In the genomic region with DNA sequence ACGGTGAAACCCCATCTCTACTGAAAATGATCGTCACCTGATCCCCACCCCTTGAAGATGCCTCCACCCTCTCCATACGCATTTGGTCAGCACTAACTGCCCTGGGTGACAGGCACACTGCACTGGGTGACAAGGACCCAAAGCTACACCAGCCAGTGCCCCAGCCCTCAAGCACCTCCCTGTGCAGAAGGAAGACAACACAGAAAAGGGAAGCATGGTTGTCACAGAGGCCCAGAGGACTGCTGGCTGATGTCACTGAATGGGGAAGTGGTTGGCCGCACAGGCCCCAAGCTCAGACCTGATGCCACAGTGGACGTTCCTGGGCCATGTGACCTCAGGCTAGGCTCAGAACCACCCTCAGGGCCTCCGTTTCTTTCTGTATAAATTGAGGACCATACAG, we compare ENCODE assay signal across 9 cellular contexts. TPM values are rescaled to one million over a fixed set of nuclear protein-coding genes. Genes with fewer than 3 reads are reported as not detected.
DNase-seq lines count a peak whose midpoint lies in the region; ATAC-seq and TF ChIP-seq lines count a peak whose summit lies in the region.
"Had no signal": no experiment of that assay in that cellular context is flagged by ENCODE, and none has a peak within 500 bp of the region (broad histone marks: within the 10 kb centered on the region; RNA-seq: fewer than 3 reads in every experiment).

No MANE protein-coding gene starts in this region.

- H3K4me3 Mint-ChIP-seq in progenitor cell of endocrine pancreas (ENCODE audit: low read depth), result no peak overlapping the region

- DNase-seq in Karpas-422 (peak; percentile 92), dorsolateral prefrontal cortex (peak in 5 of 10 donors; percentile 16 to 65 (median 48)), progenitor cell of endocrine pancreas (ENCODE audit: low spot score, unreplicated experiment) (no peak), NCI-H226 (no peak), uterus (no peak)
- DNase-seq in effector CD4-positive, alpha-beta T cell, result no peak

- no peaks in the 10 kb centered on the region for H3K9me2 ChIP-seq in Karpas-422 (replicated peaks; ENCODE audit: insufficient read depth, low read length)

- peak overlapping the region; percentile 72 for H3K9ac ChIP-seq in Karpas-422 (ENCODE audit: low read length)

- H3K9me3 ChIP-seq in Karpas-422 (ENCODE audit: low read length), result no peaks in the 10 kb centered on the region
- H3K9me3 ChIP-seq in uterus, result peaks cover 0 to 3% of the 10 kb centered on the region in 2 donors

- intact Hi-C loops in dorsolateral prefrontal cortex (cut with DNase I), result no loop called here
- intact Hi-C loops in uterus (cut with DNase I; ENCODE audit: low total_unique reads), result no loop called here

- H3K4me2 ChIP-seq in Karpas-422 (ENCODE audit: low read depth, low read length, poor library complexity, severe bottlenecking), result peak overlapping the region; percentile 59

- no peak for TF ChIP-seq CTCF in dorsolateral prefrontal cortex (IDR thresholded peaks at IDR 0.05 in 54 of 56, conservative IDR thresholded peaks at IDR 0.05 in 2 of 56; ENCODE audit: low read depth in 1 of 56, partially characterized antibody in 56 of 56)
- no peak for TF ChIP-seq CTCF in progenitor cell of endocrine pancreas (IDR thresholded peaks at IDR 0.05; ENCODE audit: unreplicated experiment)
- no peak for TF ChIP-seq CTCF in uterus (IDR thresholded peaks at IDR 0.05)

- peaks cover 11% of the 10 kb centered on the region for H3K36me3 Mint-ChIP-seq in progenitor cell of endocrine pancreas (ENCODE audit: insufficient read depth)

- H3K4me3 ChIP-seq in Karpas-422 (ENCODE audit: low read length), result no peak overlapping the region
- H3K4me3 ChIP-seq in dorsolateral prefrontal cortex, result no peak overlapping the region
- H3K4me3 ChIP-seq in uterus, result no peak overlapping the region

- H3K36me3 ChIP-seq in Karpas-422 (ENCODE audit: insufficient read depth, low read length) (no peaks in the 10 kb centered on the region), uterus (no peaks in the 10 kb centered on the region)

- H3K4me1 Mint-ChIP-seq in progenitor cell of endocrine pancreas (ENCODE audit: low read depth), result no peaks in the 10 kb centered on the region

- TF ChIP-seq POLR2A in GM15510 (IDR thresholded peaks at IDR 0.05; ENCODE audit: borderline replicate concordance, extremely low read depth, insufficient read length) (peak; percentile 36), uterus (IDR thresholded peaks at IDR 0.05) (no peak)

- H3K4me1 ChIP-seq in Karpas-422 (ENCODE audit: low read length) (peaks cover 62% of the 10 kb centered on the region), uterus (no peaks in the 10 kb centered on the region)

- H4K20me1 ChIP-seq in Karpas-422 (ENCODE audit: insufficient read depth, low read depth, low read length), result no peaks in the 10 kb centered on the region

- no peaks in the 10 kb centered on the region for H3K9me3 Mint-ChIP-seq in progenitor cell of endocrine pancreas (ENCODE audit: low read depth)

- H3K27me3 Mint-ChIP-seq in progenitor cell of endocrine pancreas, result no peaks in the 10 kb centered on the region

- H3K27ac ChIP-seq in Karpas-422 (ENCODE audit: low read length) (peak overlapping the region; percentile 96), dorsolateral prefrontal cortex (peak overlapping the region in 52 of 59 donors; percentile 2 to 93 (median 66)), uterus (no peak overlapping the region)

- no peak overlapping the region; the same call in 1 of the 2 replicates for H2AFZ ChIP-seq in Karpas-422 (ENCODE audit: low read length)

- peak; percentile 41 for ATAC-seq in GM21717 (IDR thresholded peaks at IDR 0.05; ENCODE audit: unreplicated experiment)

- no peaks in the 10 kb centered on the region for H3K79me2 ChIP-seq in Karpas-422 (ENCODE audit: low read length)

- peak overlapping the region; percentile 84 for H3K27ac Mint-ChIP-seq in progenitor cell of endocrine pancreas

- H3K27me3 ChIP-seq in Karpas-422 (ENCODE audit: low read length) (no peaks in the 10 kb centered on the region), dorsolateral prefrontal cortex (no peaks in the 10 kb centered on the region), uterus (no peaks in the 10 kb centered on the region)

RNA-seq across cellular contexts. Expression of gene PILRA, which starts 4.2 kb away (rescaled TPM):
- total RNA-seq in Karpas-422 (2014; rRNA removed; shearing (Covaris generic); ENCODE audit: low replicate concordance), result 2.3 and 2.4 TPM in 2 replicates
- total RNA-seq in dorsolateral prefrontal cortex, result 10 to 100 TPM in 107 of 120 experiments, 1 to 10 TPM in 13; 7.1 to 48.0 (median 17.7) TPM
- 3.9 and 5.3 TPM in 2 replicates for total RNA-seq in progenitor cell of endocrine pancreas
- 10 to 100 TPM in 1 of 4 donors, 1 to 10 TPM in 3; 3.3 to 20.6 (median 6.7) TPM for total RNA-seq in uterus
- total RNA-seq: epithelial cell of proximal tubule had no signal

RNA-seq across cellular contexts. Expression of gene PILRB, which starts 11.2 kb away (rescaled TPM):
- total RNA-seq in Karpas-422 (2014; rRNA removed; shearing (Covaris generic); ENCODE audit: low replicate concordance), result 58.9 and 98.2 TPM in 2 replicates
- total RNA-seq in dorsolateral prefrontal cortex, result 100 to 1,000 TPM in 5 of 120 experiments, 10 to 100 TPM in 115; 29.6 to 137 (median 52.9) TPM
- 64.6 and 67.9 TPM in 2 replicates for total RNA-seq in progenitor cell of endocrine pancreas
- total RNA-seq in uterus, result 10 to 100 TPM; 13.4 to 66.1 (median 56.3) TPM

RNA-seq across cellular contexts. Expression of gene ZCWPW1, which starts 59.4 kb away (rescaled TPM):
- 3.0 and 8.8 TPM in 2 replicates for total RNA-seq in Karpas-422 (2014; rRNA removed; shearing (Covaris generic); ENCODE audit: low replicate concordance)
- total RNA-seq in dorsolateral prefrontal cortex (10 to 100 TPM in 31 of 120 experiments, 1 to 10 TPM in 89; 3.3 to 20.5 (median 8.0) TPM), progenitor cell of endocrine pancreas (2.5 and 3.8 TPM in 2 replicates), uterus (1 to 10 TPM in 3 of 4 donors, not detected in 1; 1.5 to 6.1 (median 5.2) TPM)

Comparison
In these comparisons a context has a peak if more than half of its experiments do, and no peak if none do; other contexts are left out.
1. H3K27ac ChIP-seq: peak in Karpas-422 (single experiment) and dorsolateral prefrontal cortex (52 of 59); none in uterus (0 of 2).